In genomic region chr15:42549782-42550392, GRCh38 we compare ENCODE assay signal across 8 cellular contexts. TPM values are rescaled to one million over a fixed set of nuclear protein-coding genes. Genes with fewer than 3 reads are reported as not detected.
DNase-seq lines count a peak whose midpoint lies in the region; ATAC-seq and TF ChIP-seq lines count a peak whose summit lies in the region.

No MANE protein-coding gene starts in this region.

- H3K36me3 ChIP-seq in DOHH2 (ENCODE audit: control insufficient read depth, low read length) (peaks cover 55% of the 10 kb centered on the region), NT2/D1 (ENCODE audit: insufficient read depth, insufficient read length, low read length) (peaks cover 18% of the 10 kb centered on the region)

- intact Hi-C loops in dorsolateral prefrontal cortex (cut with DNase I) = loop anchor here (2.0 to 5.0 kb wide), 4 partner anchors 25 to 58 kb away; partner anchors contain the start of genes SNAP23 (in 1 of the 2), STARD9 (in 1 of the 2) and ZNF106 (in 1 of the 2)

- peaks cover 9% of the 10 kb centered on the region for H3K36me3 Mint-ChIP-seq in osteocyte (ENCODE audit: unreplicated experiment)

- peak overlapping the region; percentile 38 for H3K27ac Mint-ChIP-seq in osteocyte (ENCODE audit: unreplicated experiment)

- H3K27me3 ChIP-seq in DOHH2 (ENCODE audit: control insufficient read depth, low read length) = no peaks in the 10 kb centered on the region
- no peaks in the 10 kb centered on the region for H3K27me3 ChIP-seq in NT2/D1 (ENCODE audit: insufficient read depth, insufficient read length)
- no peaks in the 10 kb centered on the region for H3K27me3 ChIP-seq in dorsolateral prefrontal cortex

- peaks cover 83% of the 10 kb centered on the region for H3K79me2 ChIP-seq in DOHH2 (ENCODE audit: control insufficient read depth, low read length)

- no peaks in the 10 kb centered on the region for H3K9me3 Mint-ChIP-seq in osteocyte (ENCODE audit: unreplicated experiment)

- H3K27ac ChIP-seq in DOHH2 (ENCODE audit: low read depth, low read length) (peak overlapping the region; percentile 31), dorsolateral prefrontal cortex (peak overlapping the region in 12 of 59 donors; percentile 2 to 95 (median 85))

- H4K20me1 ChIP-seq in DOHH2 (ENCODE audit: control insufficient read depth, insufficient read depth, low read depth, low read length) = peaks cover 5% of the 10 kb centered on the region; the same call in 1 of the 2 replicates

- H3K4me1 ChIP-seq in DOHH2 (ENCODE audit: control insufficient read depth, low read length) (peaks cover 46% of the 10 kb centered on the region), NT2/D1 (ENCODE audit: insufficient read depth, insufficient read length) (no peaks in the 10 kb centered on the region)

- peak overlapping the region; percentile 81 for H3K4me2 ChIP-seq in DOHH2 (ENCODE audit: low read length)

- H3K9me2 ChIP-seq in DOHH2 (replicated peaks; ENCODE audit: control insufficient read depth, low read length) = no peaks in the 10 kb centered on the region

- H3K4me1 Mint-ChIP-seq in osteocyte (ENCODE audit: unreplicated experiment) = peaks cover 29% of the 10 kb centered on the region

- H3K4me3 ChIP-seq in DOHH2 (ENCODE audit: low read length) = peak overlapping the region; percentile 81
- H3K4me3 ChIP-seq in NT2/D1 (ENCODE audit: insufficient read length, low read depth) = peak overlapping the region; percentile 8
- H3K4me3 ChIP-seq in dorsolateral prefrontal cortex = peak overlapping the region in 57 of 59 donors; percentile 74 to 100 (median 95)

- H3K27me3 Mint-ChIP-seq in osteocyte (ENCODE audit: unreplicated experiment) = no peaks in the 10 kb centered on the region

- no peak for TF ChIP-seq CTCF in DOHH2 (IDR thresholded peaks at IDR 0.05; ENCODE audit: low read depth, low read length, poor library complexity, severe bottlenecking)
- TF ChIP-seq CTCF in dorsolateral prefrontal cortex (IDR thresholded peaks at IDR 0.05 in 54 of 56, conservative IDR thresholded peaks at IDR 0.05 in 2 of 56; ENCODE audit: low read depth in 1 of 56, partially characterized antibody in 56 of 56) = no peak
- no peak for TF ChIP-seq CTCF in osteocyte (IDR thresholded peaks at IDR 0.05)

- no peak for ATAC-seq in GM21723 (IDR thresholded peaks at IDR 0.05; ENCODE audit: unreplicated experiment)
- no peak for ATAC-seq in GM18511 (IDR thresholded peaks at IDR 0.05; ENCODE audit: unreplicated experiment)

- DNase-seq in NT2/D1 (ENCODE audit: low read depth, low spot score) = no peak
- DNase-seq in dorsolateral prefrontal cortex = no peak
- no peak for DNase-seq in osteocyte (ENCODE audit: extremely low spot score, unreplicated experiment)
- no peak for DNase-seq in DMS79 treated with DMSO at 0.1 percent for 48 hours (lab: John Stamatoyannopoulos, UW)
- no peak for DNase-seq in NCI-H748 treated with DMSO at 0.1 percent for 48 hours (lab: John Stamatoyannopoulos, UW)

- H3F3A ChIP-seq in DOHH2 (ENCODE audit: control insufficient read depth, insufficient read depth) = no peaks in the 10 kb centered on the region

- H3K9me3 ChIP-seq in DOHH2 (ENCODE audit: control insufficient read depth, insufficient read depth, low read length) (no peaks in the 10 kb centered on the region), NT2/D1 (ENCODE audit: insufficient read depth, low read length) (no peaks in the 10 kb centered on the region)

- peak overlapping the region; percentile 95 for H3K4me3 Mint-ChIP-seq in osteocyte (ENCODE audit: unreplicated experiment)

- H3K9ac ChIP-seq in NT2/D1 (ENCODE audit: insufficient read length, low read depth) = no peak overlapping the region

RNA-seq across cellular contexts. Expression of gene HAUS2, which starts 1.2 kb away (rescaled TPM):
- total RNA-seq in dorsolateral prefrontal cortex = 10 to 100 TPM; 10.9 to 26.1 (median 19.7) TPM
- 19.2 and 23.8 TPM in 2 replicates for total RNA-seq in osteocyte

RNA-seq across cellular contexts. Expression of gene LRRC57, which starts 1.3 kb away (rescaled TPM):
- 10 to 100 TPM; 20.3 to 61.0 (median 36.4) TPM for total RNA-seq in dorsolateral prefrontal cortex
- 38.9 and 40.3 TPM in 2 replicates for total RNA-seq in osteocyte

RNA-seq across cellular contexts. Expression of gene STARD9, which starts 25.5 kb away (rescaled TPM):
- total RNA-seq in dorsolateral prefrontal cortex = 10 to 100 TPM; 14.7 to 62.1 (median 30.1) TPM
- 23.6 and 24.4 TPM in 2 replicates for total RNA-seq in osteocyte

RNA-seq across cellular contexts. Expression of gene SNAP23, which starts 54.5 kb away (rescaled TPM):
- 10 to 100 TPM; 20.3 to 91.7 (median 37.6) TPM for total RNA-seq in dorsolateral prefrontal cortex
- total RNA-seq in osteocyte = 72.7 and 84.7 TPM in 2 replicates

RNA-seq across cellular contexts. Expression of gene ZNF106, which starts 58.9 kb away (rescaled TPM):
- total RNA-seq in dorsolateral prefrontal cortex (100 to 1,000 TPM in 83 of 120 experiments, 10 to 100 TPM in 37; 59.0 to 146 (median 111) TPM), osteocyte (59.6 and 59.7 TPM in 2 replicates)

Comparison
In these comparisons a context has a peak if more than half of its experiments do, and no peak if none do; other contexts are left out.
1. H3K4me3 ChIP-seq: peak in every context shown above with its lines; median percentile 95 in dorsolateral prefrontal cortex; 81 in DOHH2; 8 in NT2/D1.